8 cellular contexts compared by ENCODE assay signal in genomic region chr2:95314964-95315611, GRCh38. TPM values are rescaled to one million over a fixed set of nuclear protein-coding genes. Genes with fewer than 3 reads are reported as not detected.
DNase-seq lines count a peak whose midpoint lies in the region; ATAC-seq and TF ChIP-seq lines count a peak whose summit lies in the region.

No MANE protein-coding gene starts in this region.

- no peaks in the 10 kb centered on the region for H3K9me2 ChIP-seq in PC-3 (replicated peaks; ENCODE audit: low read length)

- no peaks in the 10 kb centered on the region for H3K36me3 ChIP-seq in PC-3 (ENCODE audit: low read depth, low read length)
- H3K36me3 ChIP-seq in osteoblast (ENCODE audit: insufficient read depth, low read length) = no peaks in the 10 kb centered on the region

- H3K79me2 ChIP-seq in PC-3 (ENCODE audit: low read length) = no peaks in the 10 kb centered on the region
- no peaks in the 10 kb centered on the region for H3K79me2 ChIP-seq in osteoblast (ENCODE audit: insufficient read depth, low read length)

- intact Hi-C loops in PC-3 (cut with micrococcal nuclease) = loop anchor here (1.0 kb wide), 2 partner anchors 37 to 84 kb away; no protein-coding TSS in a partner anchor

- peak; percentile 91 for TF ChIP-seq CTCF in PC-3 (conservative IDR thresholded peaks at IDR 0.05; ENCODE audit: low read depth, low read length)
- peak; percentile 64 for TF ChIP-seq CTCF in osteoblast (IDR thresholded peaks at IDR 0.05; ENCODE audit: extremely low read depth, low read depth, low read length)

- H3K9me3 ChIP-seq in PC-3 (ENCODE audit: low read length) (no peaks in the 10 kb centered on the region), osteoblast (ENCODE audit: low read depth, low read length) (no peaks in the 10 kb centered on the region)

- peaks cover 6% of the 10 kb centered on the region for H3F3A ChIP-seq in PC-3 (ENCODE audit: low read length, unreplicated experiment)

- H3K27ac ChIP-seq in PC-3 (ENCODE audit: low read length) = peak overlapping the region; percentile 80
- no peak overlapping the region for H3K27ac ChIP-seq in osteoblast (ENCODE audit: low read depth, low read length)

- POLR2A ChIA-PET in PC-3 (lab: Charles Lee; ENCODE audit: unreplicated experiment) = no interaction called here

- ATAC-seq in PC-3 = peak; percentile 59
- peak; percentile 35 for ATAC-seq in esophagus mucosa
- no peak for ATAC-seq in GM21367 (IDR thresholded peaks at IDR 0.05; ENCODE audit: unreplicated experiment)
- ATAC-seq in HG02938 (IDR thresholded peaks at IDR 0.05; ENCODE audit: unreplicated experiment) = no peak

- peak overlapping the region; percentile 55 for H3K9ac ChIP-seq in PC-3 (ENCODE audit: low read length)

- H3K27me3 ChIP-seq in PC-3 (ENCODE audit: low read length) (no peaks in the 10 kb centered on the region), osteoblast (ENCODE audit: insufficient read depth, low read length) (peaks cover 32% of the 10 kb centered on the region)

- no TSS peak for BruUV-seq in PC-3 (replicated peaks; lab: Mats Ljungman, UMichigan)

- H2AFZ ChIP-seq in PC-3 (ENCODE audit: low read length) (0 out of 2 replicates have a peak overlapping the region, but pooled peaks have one; percentile 45), osteoblast (ENCODE audit: low read length) (no peak overlapping the region)

- DNase-seq in NCI-H748 (lab: John Stamatoyannopoulos, UW; ENCODE audit: unreplicated experiment) (peak; percentile 31), NCI-H748 treated with DMSO at 0.1 percent for 48 hours (lab: John Stamatoyannopoulos, UW) (no peak), PC-3 (peak; percentile 80), osteoblast (ENCODE audit: insufficient read length, low spot score, missing footprints) (peak; percentile 94)
- no peak for DNase-seq in effector CD4-positive, alpha-beta T cell

- H4K20me1 ChIP-seq in PC-3 (ENCODE audit: low read length) (no peaks in the 10 kb centered on the region), osteoblast (ENCODE audit: insufficient read depth, low read length) (peaks cover 4% of the 10 kb centered on the region)

- peak overlapping the region; percentile 18; the same call in 1 of the 2 replicates for H3K4me3 ChIP-seq in PC-3 (ENCODE audit: low read length)
- H3K4me3 ChIP-seq in osteoblast (ENCODE audit: insufficient read depth, low read length) = no peak overlapping the region

- H3K4me1 ChIP-seq in PC-3 (ENCODE audit: insufficient read depth, low read length) (peaks cover 60% of the 10 kb centered on the region), osteoblast (ENCODE audit: insufficient read depth, low read length) (peaks cover 29% of the 10 kb centered on the region)

- CTCF ChIA-PET in PC-3 (lab: Charles Lee) = interaction anchor here (0.6 to 3.3 kb wide), 3 partner anchors 9 to 83 kb away, joined by 3 to 28 read pairs (median 3); no protein-coding TSS in a partner anchor

- H3K4me2 ChIP-seq in PC-3 (ENCODE audit: low read length) (peak overlapping the region; percentile 79), osteoblast (ENCODE audit: insufficient read depth, low read length) (no peak overlapping the region)

RNA-seq across cellular contexts. Expression of gene KCNIP3, which starts 17.9 kb away (rescaled TPM):
- total RNA-seq in PC-3 (2014; rRNA removed) = 13.3 and 19.1 TPM in 2 replicates
- 0.96 TPM for total RNA-seq in esophagus mucosa
- under 0.01 and 0.29 TPM in 2 replicates for total RNA-seq in osteoblast

RNA-seq across cellular contexts. Expression of gene PROM2, which starts 40.8 kb away (rescaled TPM):
- total RNA-seq in PC-3 (2014; rRNA removed) (64.2 and 77.8 TPM in 2 replicates), esophagus mucosa (100 TPM), osteoblast (0.29 and 0.36 TPM in 2 replicates)

Comparison
In these comparisons a context has a peak if more than half of its experiments do, and no peak if none do; other contexts are left out.
1. DNase-seq: peak in NCI-H748 (single experiment), PC-3 (single experiment) and osteoblast (single experiment); none in NCI-H748 treated with DMSO at 0.1 percent for 48 hours (single experiment) and effector CD4-positive, alpha-beta T cell (single experiment).
2. ATAC-seq: peak in PC-3 (single experiment) and esophagus mucosa (single experiment); none in GM21367 (single experiment) and HG02938 (single experiment).
3. RNA of gene PROM2, which starts 40.8 kb away (total RNA-seq): 100 TPM in esophagus mucosa (single experiment) and 64.2 to 77.8 TPM in PC-3; 0.29 to 0.36 TPM in osteoblast; every median in the first group is over 10 times any median in the second.